8 cellular contexts compared by ENCODE assay signal in the genomic region with DNA sequence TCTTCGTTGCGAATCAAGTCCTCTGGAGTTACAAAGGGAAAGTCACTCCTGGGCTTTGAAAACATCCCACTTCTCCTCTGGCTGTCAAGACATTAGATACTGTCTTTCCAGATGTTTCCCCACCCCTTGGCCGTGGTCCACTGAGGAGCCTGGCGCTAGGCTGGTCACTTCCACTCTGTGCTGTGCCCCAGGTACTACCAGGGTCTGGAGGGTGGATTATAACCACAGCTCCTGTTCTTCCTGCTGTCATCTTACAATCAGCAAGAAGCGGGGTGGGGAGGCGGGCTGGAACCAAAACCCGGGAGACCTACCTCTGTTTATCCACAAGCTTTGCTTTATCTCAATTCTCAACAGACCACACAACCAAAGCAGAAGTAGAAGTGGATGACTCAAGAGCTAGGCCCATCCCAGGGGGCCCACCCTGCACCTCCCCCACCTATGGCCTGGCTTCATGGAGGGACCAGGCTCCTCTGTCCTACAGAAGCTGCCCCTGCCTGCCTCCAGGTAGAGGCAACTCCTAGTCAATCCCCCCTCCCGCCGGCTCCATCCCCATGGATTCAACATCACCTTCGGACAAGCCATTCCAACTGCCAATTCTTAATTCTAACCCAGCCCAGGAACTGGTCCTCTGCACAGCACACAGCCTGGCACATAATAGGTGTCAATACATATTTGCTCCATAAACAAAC. TPM values are rescaled to one million over a fixed set of nuclear protein-coding genes. Genes with fewer than 3 reads are reported as not detected.
A peak's percentile ranks its signal among the peaks of the same experiment; 100 is the strongest.
DNase-seq lines count a peak whose midpoint lies in the region; ATAC-seq and TF ChIP-seq lines count a peak whose summit lies in the region.

No MANE protein-coding gene starts in this region.

- peak overlapping the region; percentile 45; the same call in 1 of the 2 replicates for H3K4me3 ChIP-seq in GM08714 (ENCODE audit: low read length)
- peak overlapping the region; percentile 50 for H3K4me3 ChIP-seq in coronary artery

- peak; percentile 20 for DNase-seq in OCI-M2 (lab: John Stamatoyannopoulos, UW; ENCODE audit: unreplicated experiment)
- peak; percentile 77 for DNase-seq in coronary artery (ENCODE audit: low spot score)
- DNase-seq in sciatic nerve (ENCODE audit: low spot score) = no peak
- DNase-seq in KG1 (lab: John Stamatoyannopoulos, UW) = no peak
- DNase-seq in GM19238 (ENCODE audit: insufficient read length, low spot score) = no peak
- no peak for DNase-seq in DMS 273 treated with DMSO at 0.1 percent for 48 hours (lab: John Stamatoyannopoulos, UW)
- DNase-seq in NCI-H2171 treated with DMSO at 0.1 percent for 48 hours (lab: John Stamatoyannopoulos, UW) = no peak

- intact Hi-C loops in sciatic nerve (cut with DNase I) = no loop called here

- H3K27ac ChIP-seq in coronary artery = peak overlapping the region; percentile 69 to 91

- peak; percentile 16 for ATAC-seq in sciatic nerve

- no peak for TF ChIP-seq CTCF in coronary artery (IDR thresholded peaks at IDR 0.05)

RNA-seq across cellular contexts. Expression of a gene that starts 17.8 kb away (rescaled TPM):
- total RNA-seq in sciatic nerve = 44.0 TPM

Comparison
In these comparisons a context has a peak if more than half of its experiments do, and no peak if none do; other contexts are left out.
1. DNase-seq: peak in OCI-M2 (single experiment) and coronary artery (single experiment); none in sciatic nerve (single experiment), KG1 (single experiment), GM19238 (single experiment), DMS 273 treated with DMSO at 0.1 percent for 48 hours (single experiment) and NCI-H2171 treated with DMSO at 0.1 percent for 48 hours (single experiment).